In the genomic region with DNA sequence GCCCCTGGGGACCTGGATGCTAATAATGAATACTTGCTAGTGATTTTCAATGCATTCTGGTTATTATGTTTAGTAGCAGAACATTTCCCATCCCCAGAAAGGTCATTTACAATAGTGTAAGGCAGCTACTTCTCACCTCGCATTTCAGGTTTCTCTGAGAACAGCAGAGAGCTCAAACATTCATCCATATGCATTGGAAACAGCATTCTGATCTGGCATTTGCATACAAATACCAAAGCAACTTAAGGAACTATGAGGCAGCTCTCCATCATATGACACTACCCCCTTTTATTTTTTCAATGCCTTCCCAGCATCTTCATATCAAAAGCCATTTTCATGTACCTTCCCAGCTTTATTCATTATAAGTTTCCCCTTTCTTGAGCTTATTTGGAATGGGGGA, we compare ENCODE assay signal across 27 cellular contexts. TPM values are rescaled to one million over a fixed set of nuclear protein-coding genes. Genes with fewer than 3 reads are reported as not detected.
"Had no signal": no experiment of that assay in that cellular context is flagged by ENCODE, and none has a peak within 500 bp of the region (broad histone marks: within the 10 kb centered on the region; RNA-seq: fewer than 3 reads in every experiment).

No MANE protein-coding gene starts in this region.

- H3K4me1 ChIP-seq: parathyroid adenoma had no signal

- H3K27me3 ChIP-seq: tibial artery had no signal

- H3K4me2 ChIP-seq: neural progenitor cell, smooth muscle cell had no signal

- ATAC-seq: effector memory CD8-positive, alpha-beta T cell; left ventricle myocardium superior; lower lobe of right lung; mucosa of descending colon; natural killer cell treated with Interleukin-12 subunit alpha and Interleukin-12 subunit beta and Interleukin-15 and Interleukin-18, amount 100 ng/mL, for 72 hours; sciatic nerve; stimulated activated effector memory CD8-positive, alpha-beta T cell treated with anti-CD3 and anti-CD28 coated beads, Interleukin-12 subunit alpha, Interleukin-12 subunit beta, amount 100 ng/mL, for 72 hours had no signal

- H3K4me3 ChIP-seq: coronary artery, esophagus squamous epithelium, lower lobe of right lung, mucosa of descending colon, neural progenitor cell, smooth muscle cell, stomach, tibial artery had no signal

- H2AFZ ChIP-seq: neural progenitor cell, parathyroid adenoma had no signal

- H3K36me3 Mint-ChIP-seq: naive B cell; stimulated activated effector memory CD8-positive, alpha-beta T cell treated with anti-CD3 and anti-CD28 coated beads, Interleukin-12 subunit alpha, Interleukin-12 subunit beta, amount 100 ng/mL, for 72 hours had no signal

- H3K9ac ChIP-seq: neural progenitor cell, parathyroid adenoma had no signal

- H3K27ac ChIP-seq: coronary artery, esophagus squamous epithelium, lower lobe of right lung, neural progenitor cell, parathyroid adenoma, stomach, tibial artery had no signal

- H3K27me3 Mint-ChIP-seq: effector memory CD8-positive, alpha-beta T cell; natural killer cell treated with Interleukin-12 subunit alpha and Interleukin-12 subunit beta and Interleukin-15 and Interleukin-18, amount 100 ng/mL, for 72 hours had no signal

- H3K27ac Mint-ChIP-seq: effector memory CD8-positive, alpha-beta T cell; naive B cell; natural killer cell treated with Interleukin-12 subunit alpha and Interleukin-12 subunit beta and Interleukin-15 and Interleukin-18, amount 100 ng/mL, for 72 hours; neural progenitor cell; progenitor cell of endocrine pancreas; stimulated activated effector memory CD8-positive, alpha-beta T cell treated with anti-CD3 and anti-CD28 coated beads, Interleukin-12 subunit alpha, Interleukin-12 subunit beta, amount 100 ng/mL, for 72 hours; type B pancreatic cell had no signal

- H3K4me3 Mint-ChIP-seq: effector memory CD8-positive, alpha-beta T cell; naive B cell; natural killer cell treated with Interleukin-12 subunit alpha and Interleukin-12 subunit beta and Interleukin-15 and Interleukin-18, amount 100 ng/mL, for 72 hours; neural progenitor cell; stimulated activated effector memory CD8-positive, alpha-beta T cell treated with anti-CD3 and anti-CD28 coated beads, Interleukin-12 subunit alpha, Interleukin-12 subunit beta, amount 100 ng/mL, for 72 hours; type B pancreatic cell had no signal

- H3K36me3 ChIP-seq: esophagus squamous epithelium, lower lobe of right lung, neural progenitor cell, stomach, tibial artery had no signal

- DNase-seq: dermis blood vessel endothelial cell; effector memory CD8-positive, alpha-beta T cell; erythroblast; esophagus squamous epithelium; foreskin melanocyte; hypothalamus; kidney glomerular epithelial cell; left ventricle myocardium superior; lower lobe of right lung; mucosa of descending colon; naive B cell; stimulated activated CD4-positive, alpha-beta T cell treated with anti-CD3 and anti-CD28 coated beads, Interleukin-12 subunit alpha, Interleukin-12 subunit beta, amount 100 ng/mL, for 4 hours; stimulated activated CD4-positive, alpha-beta T cell treated with anti-CD3 and anti-CD28 coated beads, Interleukin-1b, Interleukin-23, amount 100 ng/mL, for 48 hours; stimulated activated CD4-positive, alpha-beta T cell treated with anti-CD3 and anti-CD28 coated beads, Interleukin-4, amount 100 ng/mL, for 24 hours; stimulated activated naive CD4-positive, alpha-beta T cell treated with Interleukin-2 at 50 U/mL for 16 hours; stomach; tibial artery had no signal

- H3K9me3 Mint-ChIP-seq: effector memory CD8-positive, alpha-beta T cell; natural killer cell treated with Interleukin-12 subunit alpha and Interleukin-12 subunit beta and Interleukin-15 and Interleukin-18, amount 100 ng/mL, for 72 hours; neural progenitor cell; stimulated activated effector memory CD8-positive, alpha-beta T cell treated with anti-CD3 and anti-CD28 coated beads, Interleukin-12 subunit alpha, Interleukin-12 subunit beta, amount 100 ng/mL, for 72 hours had no signal

- H3K9me3 ChIP-seq: esophagus squamous epithelium, lower lobe of right lung, mucosa of descending colon, stomach, tibial artery had no signal

RNA-seq across cellular contexts. Expression of a gene that starts 6.4 kb away (rescaled TPM):
- total RNA-seq: dermis blood vessel endothelial cell, osteoblast had no signal
